In the genomic region with DNA sequence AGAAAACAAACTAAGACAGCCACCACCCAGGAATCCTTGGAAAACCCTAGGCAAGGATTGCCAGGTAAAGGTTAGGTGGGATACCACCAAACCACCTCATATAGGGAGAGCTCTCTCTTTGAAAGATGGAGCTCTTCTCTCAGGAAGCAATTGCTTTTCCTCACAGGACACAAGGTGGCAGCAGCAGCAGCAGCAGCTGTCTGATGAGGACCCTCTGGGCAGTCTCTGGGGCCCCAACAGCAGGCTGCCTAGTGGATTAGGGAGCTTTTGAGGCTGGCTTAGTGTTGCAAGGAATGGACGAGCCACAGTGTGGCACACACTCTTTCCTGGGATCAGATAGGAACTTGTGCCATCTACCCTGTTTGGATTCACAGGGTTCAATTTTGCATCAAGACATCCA, we compare ENCODE assay signal across 19 cellular contexts. TPM values are rescaled to one million over a fixed set of nuclear protein-coding genes. Genes with fewer than 3 reads are reported as not detected.
DNase-seq lines count a peak whose midpoint lies in the region; FAIRE-seq and TF ChIP-seq lines count a peak whose summit lies in the region.
"Had no signal": no experiment of that assay in that cellular context is flagged by ENCODE, and none has a peak within 500 bp of the region (broad histone marks: within the 10 kb centered on the region; RNA-seq: fewer than 3 reads in every experiment).

No MANE protein-coding gene starts in this region.

- no peaks in the 10 kb centered on the region for H3K27me3 Mint-ChIP-seq in neural progenitor cell (ENCODE audit: insufficient read depth, low read depth)
- H3K27me3 Mint-ChIP-seq: activated naive CD4-positive, alpha-beta T cell treated with anti-CD3 and anti-CD28 coated beads, Interleukin-2, amount 10 ng/mL, durations not matched to agents 7 days and 5 days had no signal

- H3K4me3 Mint-ChIP-seq in neural progenitor cell: no peak overlapping the region
- H3K4me3 Mint-ChIP-seq: activated naive CD4-positive, alpha-beta T cell treated with anti-CD3 and anti-CD28 coated beads, Interleukin-2, amount 10 ng/mL, durations not matched to agents 7 days and 5 days; naive thymus-derived CD8-positive, alpha-beta T cell had no signal

- H3F3A ChIP-seq in neural progenitor cell (ENCODE audit: low read depth): no peaks in the 10 kb centered on the region

- no peak overlapping the region for H3K27ac Mint-ChIP-seq in neural progenitor cell
- H3K27ac Mint-ChIP-seq: activated naive CD4-positive, alpha-beta T cell treated with anti-CD3 and anti-CD28 coated beads, Interleukin-2, amount 10 ng/mL, durations not matched to agents 7 days and 5 days had no signal

- H3K79me2 ChIP-seq in neural progenitor cell (ENCODE audit: low read depth): no peaks in the 10 kb centered on the region

- TF ChIP-seq CTCF in bronchial epithelial cell (IDR thresholded peaks at IDR 0.05; ENCODE audit: insufficient read depth, low read length, severe bottlenecking) (peak; percentile 12), neural progenitor cell (IDR thresholded peaks at IDR 0.05) (peak; percentile 56)

- no peaks in the 10 kb centered on the region for H3K9me3 ChIP-seq in neural progenitor cell (ENCODE audit: low read depth)
- H3K9me3 ChIP-seq: thoracic aorta had no signal

- DNase-seq in DMS53 (lab: John Stamatoyannopoulos, UW): peak; percentile 18
- no peak for DNase-seq in DMS53 treated with DMSO at 0.1 percent for 48 hours (lab: John Stamatoyannopoulos, UW; ENCODE audit: unreplicated experiment)
- DNase-seq in NCI-H1092 treated with DMSO at 0.1 percent for 48 hours (lab: John Stamatoyannopoulos, UW): peak; percentile 7
- no peak for DNase-seq in bronchial epithelial cell (ENCODE audit: low read depth)
- DNase-seq in neural progenitor cell (ENCODE audit: low spot score): peak; percentile 77
- DNase-seq in NK-92 treated with Interleukin-12 subunit alpha and Interleukin-12 subunit beta, amount 100 ng/mL, for 24 hours (lab: John Stamatoyannopoulos, UW): no peak
- no peak for DNase-seq in globus pallidus (ENCODE audit: low spot score)
- no peak for DNase-seq in midbrain (lab: John Stamatoyannopoulos, UW)
- DNase-seq: activated naive CD4-positive, alpha-beta T cell treated with anti-CD3 and anti-CD28 coated beads, Interleukin-2, amount 10 ng/mL, durations not matched to agents 7 days and 5 days; kidney; naive thymus-derived CD8-positive, alpha-beta T cell; NCI-H146; PC-9; small intestine; T-helper 9 cell had no signal

- H4K20me1 ChIP-seq in neural progenitor cell (ENCODE audit: low read depth): no peaks in the 10 kb centered on the region

- FAIRE-seq in bronchial epithelial cell (lab: Jason Lieb, UNC): no peak
- FAIRE-seq: colon, HTR-8/SVneo, kidney, small intestine had no signal

- no peak overlapping the region for H3K27ac ChIP-seq in neural progenitor cell
- H3K27ac ChIP-seq: PC-9, thoracic aorta had no signal

- H3K4me1 Mint-ChIP-seq in neural progenitor cell: peaks cover 6% of the 10 kb centered on the region
- H3K4me1 Mint-ChIP-seq: activated naive CD4-positive, alpha-beta T cell treated with anti-CD3 and anti-CD28 coated beads, Interleukin-2, amount 10 ng/mL, durations not matched to agents 7 days and 5 days; naive thymus-derived CD8-positive, alpha-beta T cell had no signal

- no peaks in the 10 kb centered on the region for H3K9me3 Mint-ChIP-seq in neural progenitor cell
- H3K9me3 Mint-ChIP-seq: activated naive CD4-positive, alpha-beta T cell treated with anti-CD3 and anti-CD28 coated beads, Interleukin-2, amount 10 ng/mL, durations not matched to agents 7 days and 5 days; naive thymus-derived CD8-positive, alpha-beta T cell had no signal

- H3K4me3 ChIP-seq in bronchial epithelial cell (ENCODE audit: low read depth, low read length) (no peak overlapping the region), neural progenitor cell (no peak overlapping the region)
- H3K4me3 ChIP-seq: PC-9, thoracic aorta had no signal

- no peaks in the 10 kb centered on the region for H3K27me3 ChIP-seq in bronchial epithelial cell (ENCODE audit: control insufficient read depth, insufficient read depth, low read length)
- no peaks in the 10 kb centered on the region for H3K27me3 ChIP-seq in neural progenitor cell

- H3K9ac ChIP-seq in neural progenitor cell: no peak overlapping the region

- H3K36me3 Mint-ChIP-seq in neural progenitor cell: no peaks in the 10 kb centered on the region
- H3K36me3 Mint-ChIP-seq: activated naive CD4-positive, alpha-beta T cell treated with anti-CD3 and anti-CD28 coated beads, Interleukin-2, amount 10 ng/mL, durations not matched to agents 7 days and 5 days; naive thymus-derived CD8-positive, alpha-beta T cell had no signal

- no peak overlapping the region for H3K4me2 ChIP-seq in neural progenitor cell
- H3K4me2 ChIP-seq: PC-9 had no signal

- no peaks in the 10 kb centered on the region for H3K4me1 ChIP-seq in neural progenitor cell

- H3K36me3 ChIP-seq in bronchial epithelial cell (ENCODE audit: control insufficient read depth, insufficient read depth, low read length) (no peaks in the 10 kb centered on the region), neural progenitor cell (no peaks in the 10 kb centered on the region)
- H3K36me3 ChIP-seq: thoracic aorta had no signal

- peak overlapping the region; percentile 17 for H2AFZ ChIP-seq in neural progenitor cell (replicated peaks)
- H2AFZ ChIP-seq: PC-9 had no signal

RNA-seq across cellular contexts. Expression of gene CHRDL1, which starts 41.4 kb away (rescaled TPM):
- total RNA-seq in bronchial epithelial cell (not detected in 2 replicates), neural progenitor cell (ENCODE audit: low replicate concordance) (15.0 and 15.5 TPM in 2 replicates)
- total RNA-seq: A172; naive thymus-derived CD8-positive, alpha-beta T cell had no signal

Comparison
In these comparisons a context has a peak if more than half of its experiments do, and no peak if none do; other contexts are left out.
1. DNase-seq: peak in DMS53 (single experiment), NCI-H1092 treated with DMSO at 0.1 percent for 48 hours (single experiment) and neural progenitor cell (single experiment); none in DMS53 treated with DMSO at 0.1 percent for 48 hours (single experiment), bronchial epithelial cell (single experiment), NK-92 treated with Interleukin-12 subunit alpha and Interleukin-12 subunit beta, amount 100 ng/mL, for 24 hours (single experiment), globus pallidus (single experiment) and midbrain (single experiment).
2. RNA of gene CHRDL1, which starts 41.4 kb away (total RNA-seq): 15.0 to 15.5 TPM in neural progenitor cell; not detected in bronchial epithelial cell; every median in the first group is over 10 times any median in the second.